ENCODE assay signal across 17 cellular contexts in the genomic region with DNA sequence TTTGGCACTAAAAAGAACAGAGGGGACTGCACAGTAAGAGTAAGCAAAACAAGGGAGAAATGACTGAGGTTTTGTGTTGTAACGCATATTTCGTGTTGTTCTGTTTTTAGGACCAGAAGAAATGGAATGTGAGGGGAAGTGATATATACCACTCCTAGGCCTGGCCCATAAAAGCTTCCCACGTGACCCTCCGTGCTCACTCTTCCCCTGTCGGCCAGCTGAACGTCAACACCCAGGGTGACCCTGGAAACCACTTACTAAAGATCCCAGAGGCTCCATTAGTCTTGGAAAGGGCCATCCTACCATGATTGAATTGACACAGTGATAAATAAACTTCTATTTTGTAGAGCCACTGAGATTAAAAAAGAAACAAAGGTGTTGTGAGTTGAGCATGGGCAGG.
DNase-seq lines count a peak whose midpoint lies in the region; ATAC-seq and TF ChIP-seq lines count a peak whose summit lies in the region.
"Had no signal": no experiment of that assay in that cellular context is flagged by ENCODE, and none has a peak within 500 bp of the region (broad histone marks: within the 10 kb centered on the region; RNA-seq: fewer than 3 reads in every experiment).

No MANE protein-coding gene starts in this region.

- DNase-seq in H9: no peak
- peak; percentile 96 for DNase-seq in SIG-M5 treated with dmso at 0.1 percent for 504 hours (lab: John Stamatoyannopoulos, UW; ENCODE audit: unreplicated experiment)
- peak; percentile 16 to 23 for DNase-seq in heart right ventricle
- no peak for DNase-seq in stimulated activated CD4-positive, alpha-beta T cell treated with anti-CD3 and anti-CD28 coated beads, Interleukin-4, amount 100 ng/mL, for 4 hours
- DNase-seq in RKO (ENCODE audit: low spot score): no peak
- DNase-seq: activated CD4-positive, alpha-beta T cell treated with anti-CD3 and anti-CD28 coated beads, Interleukin-2, amount 10 ng/mL, durations not matched to agents 7 days and 5 days; brain microvascular endothelial cell; esophagus squamous epithelium; naive B cell; NCI-H146; NCI-H446; stimulated activated CD4-positive, alpha-beta T cell treated with anti-CD3 and anti-CD28 coated beads, Interleukin-1b, Interleukin-23, amount 100 ng/mL, for 48 hours had no signal

- H3K27ac Mint-ChIP-seq in H9: peak overlapping the region in 2 of 3 experiments; percentile 32 to 58; a peak in 1 of 7 replicates
- H3K27ac Mint-ChIP-seq: activated CD4-positive, alpha-beta T cell treated with anti-CD3 and anti-CD28 coated beads, Interleukin-2, amount 10 ng/mL, durations not matched to agents 7 days and 5 days had no signal

- H3K14ac ChIP-seq in H9 (ENCODE audit: insufficient read depth, low read length): no peak overlapping the region

- no peak overlapping the region for H3K4me2 ChIP-seq in H9 (ENCODE audit: insufficient read depth, insufficient read length, low read length)

- H3K36me3 ChIP-seq in heart right ventricle: peaks cover 0 to 99% (median 29%) of the 10 kb centered on the region in 9 donors
- peaks cover 68% of the 10 kb centered on the region for H3K36me3 ChIP-seq in neutrophil

- no peaks in the 10 kb centered on the region for H3K79me2 ChIP-seq in H9 (ENCODE audit: insufficient read depth, low read length)

- no peak overlapping the region for H3K9ac ChIP-seq in H9 (ENCODE audit: extremely low read depth, insufficient read length, low read length)

- H2BK5ac ChIP-seq in H9 (ENCODE audit: insufficient read length, low read length): no peak overlapping the region

- H3K9me3 ChIP-seq in H9 (ENCODE audit: control insufficient read depth, low read depth, low read length) (no peaks in the 10 kb centered on the region), heart right ventricle (no peaks in the 10 kb centered on the region), neutrophil (no peaks in the 10 kb centered on the region)
- H3K9me3 ChIP-seq: esophagus squamous epithelium had no signal

- peak in 7 of 8 donors; percentile 67 to 87 (median 81) for ATAC-seq in heart right ventricle
- no peak for ATAC-seq in HG02642 (IDR thresholded peaks at IDR 0.05; ENCODE audit: poor library complexity, unreplicated experiment)
- no peak for ATAC-seq in HG02588 (IDR thresholded peaks at IDR 0.05; ENCODE audit: unreplicated experiment)
- ATAC-seq: activated naive CD4-positive, alpha-beta T cell treated with anti-CD3 and anti-CD28 coated beads, Interleukin-2, amount 50 U/mL, for 72 hours; left colon had no signal

- TF ChIP-seq CTCF in H9 (conservative IDR thresholded peaks at IDR 0.05): no peak
- TF ChIP-seq CTCF in heart right ventricle (IDR thresholded peaks at IDR 0.05): no peak
- no peak for TF ChIP-seq CTCF in neutrophil (IDR thresholded peaks at IDR 0.05)

- H3K27ac ChIP-seq in H9 (ENCODE audit: insufficient read length, low read depth, low read length): no peak overlapping the region
- H3K27ac ChIP-seq in heart right ventricle: peak overlapping the region in 2 of 10 donors; percentile 47 to 66
- peak overlapping the region; percentile 42 for H3K27ac ChIP-seq in neutrophil
- H3K27ac ChIP-seq: brain microvascular endothelial cell, esophagus squamous epithelium had no signal

- H3K9me3 Mint-ChIP-seq in H9: no peaks in the 10 kb centered on the region
- H3K9me3 Mint-ChIP-seq: activated CD4-positive, alpha-beta T cell treated with anti-CD3 and anti-CD28 coated beads, Interleukin-2, amount 10 ng/mL, durations not matched to agents 7 days and 5 days; activated naive CD4-positive, alpha-beta T cell treated with anti-CD3 and anti-CD28 coated beads, Interleukin-2, amount 50 U/mL, for 72 hours; naive B cell had no signal

- H4K20me1 ChIP-seq in H9 (ENCODE audit: control insufficient read depth, insufficient read depth, insufficient read length): no peaks in the 10 kb centered on the region

- H2BK120ac ChIP-seq in H9 (ENCODE audit: low read depth, low read length, poor library complexity, severe bottlenecking): no peak overlapping the region

- H3K27me3 ChIP-seq in H9 (ENCODE audit: insufficient read depth, low read length) (no peaks in the 10 kb centered on the region), heart right ventricle (no peaks in the 10 kb centered on the region), neutrophil (no peaks in the 10 kb centered on the region)
- H3K27me3 ChIP-seq: brain microvascular endothelial cell, esophagus squamous epithelium had no signal

- H3K4ac ChIP-seq in H9 (ENCODE audit: low read depth, low read length): no peak overlapping the region

- no peak overlapping the region for H3K18ac ChIP-seq in H9 (ENCODE audit: insufficient read length, low read depth, low read length)

- H4K91ac ChIP-seq in H9 (ENCODE audit: insufficient read length, low read depth, low read length): no peak overlapping the region

- H2AK5ac ChIP-seq in H9 (ENCODE audit: insufficient read length, low read length): no peak overlapping the region

- no peaks in the 10 kb centered on the region for H3K23me2 ChIP-seq in H9 (ENCODE audit: insufficient read length, low read depth, low read length, poor library complexity, severe bottlenecking)

- no peaks in the 10 kb centered on the region for H3K79me1 ChIP-seq in H9 (ENCODE audit: insufficient read depth, low read depth, low read length, poor library complexity, severe bottlenecking)

- no peak overlapping the region for H3K4me3 Mint-ChIP-seq in H9
- H3K4me3 Mint-ChIP-seq: activated CD4-positive, alpha-beta T cell treated with anti-CD3 and anti-CD28 coated beads, Interleukin-2, amount 10 ng/mL, durations not matched to agents 7 days and 5 days had no signal

- H3K23ac ChIP-seq in H9 (ENCODE audit: insufficient read length, low read depth, low read length): no peak overlapping the region

- H3K36me3 Mint-ChIP-seq in H9 (ENCODE audit: insufficient read depth in 1 of 3, low read depth in 3 of 3): peaks cover 0 to 24% (median 16%) of the 10 kb centered on the region in 3 experiments; a peak in 4 of 7 replicates

- no peak overlapping the region for H3T11ph ChIP-seq in H9 (ENCODE audit: low read length)

- no peak overlapping the region for H4K5ac ChIP-seq in H9 (ENCODE audit: insufficient read length, low read depth, low read length)

- no peak overlapping the region for H2BK20ac ChIP-seq in H9 (ENCODE audit: low read depth, low read length, poor library complexity, severe bottlenecking)

- no peaks in the 10 kb centered on the region for H3K4me1 Mint-ChIP-seq in H9
- H3K4me1 Mint-ChIP-seq: activated CD4-positive, alpha-beta T cell treated with anti-CD3 and anti-CD28 coated beads, Interleukin-2, amount 10 ng/mL, durations not matched to agents 7 days and 5 days; naive B cell had no signal

- H3K4me1 ChIP-seq in H9 (ENCODE audit: insufficient read depth, low read length) (no peaks in the 10 kb centered on the region), heart right ventricle (peaks cover 0 to 19% (median 6%) of the 10 kb centered on the region in 9 donors), neutrophil (ENCODE audit: control insufficient read depth in 1 of 2, insufficient read depth in 1 of 2, low read depth in 1 of 2, low read length in 1 of 2) (peaks cover 0 to 8% of the 10 kb centered on the region in 2 experiments)
- H3K4me1 ChIP-seq: esophagus squamous epithelium had no signal

- H3K27me3 Mint-ChIP-seq in H9 (ENCODE audit: low read depth): no peaks in the 10 kb centered on the region
- H3K27me3 Mint-ChIP-seq: activated CD4-positive, alpha-beta T cell treated with anti-CD3 and anti-CD28 coated beads, Interleukin-2, amount 10 ng/mL, durations not matched to agents 7 days and 5 days; naive B cell had no signal

- H2AFZ ChIP-seq in H9 (ENCODE audit: low read length): no peak overlapping the region

- H2BK15ac ChIP-seq in H9 (ENCODE audit: low read depth, low read length): no peak overlapping the region

- no peak overlapping the region for H3K56ac ChIP-seq in H9 (ENCODE audit: insufficient read length, low read depth, low read length)

- intact Hi-C loops in heart right ventricle (cut with DNase I): loop anchor here in 1 of 10 donors (10.0 kb wide), 1 partner anchor 440 kb away; no protein-coding TSS in a partner anchor

- H2BK12ac ChIP-seq in H9 (ENCODE audit: insufficient read length, low read depth, low read length): no peak overlapping the region

- no CpG with 5 or more reads among the region's 6 CpGs for WGBS in H9 (ENCODE audit: extremely low coverage, insufficient read length, low lambda C conversion rate)
- WGBS in heart right ventricle, 2 donors: 45 to 61% methylated on average over 6 of the region's 6 CpGs

- no peak overlapping the region for H3K4me3 ChIP-seq in heart right ventricle
- no peak overlapping the region for H3K4me3 ChIP-seq in neutrophil (ENCODE audit: low read depth in 1 of 2, low read length in 1 of 2)
- H3K4me3 ChIP-seq: esophagus squamous epithelium had no signal

- H4K8ac ChIP-seq in H9 (replicated peaks; ENCODE audit: insufficient read length, low read depth, low read length): no peak overlapping the region

Comparison
In these comparisons a context has a peak if more than half of its experiments do, and no peak if none do; other contexts are left out.
1. DNase-seq: peak in SIG-M5 treated with dmso at 0.1 percent for 504 hours (single experiment) and heart right ventricle (2 of 2); none in H9 (single experiment), stimulated activated CD4-positive, alpha-beta T cell treated with anti-CD3 and anti-CD28 coated beads, Interleukin-4, amount 100 ng/mL, for 4 hours (0 of 2) and RKO (single experiment).
2. ATAC-seq: peak in heart right ventricle (7 of 8); none in HG02642 (single experiment) and HG02588 (single experiment).